1 cellular context compared by ENCODE assay signal in genomic region chr11:68843703-68844312, GRCh38.
A peak's percentile ranks its signal among the peaks of the same experiment; 100 is the strongest.
TF ChIP-seq lines count a peak whose summit lies in the region.

No MANE protein-coding gene starts in this region.

TF ChIP-seq in GM12878, 131 proteins besides CTCF, POLR2A, EP300 and RAD21 (continues in another document):
- TF ChIP-seq HDGF (IDR thresholded peaks at IDR 0.05): peak; percentile 46; the same call in 1 of the 2 replicates
- TF ChIP-seq POU2F2 (IDR thresholded peaks at IDR 0.05; ENCODE audit: borderline replicate concordance, low read depth, low read length): no peak
- no peak for TF ChIP-seq CEBPB (IDR thresholded peaks at IDR 0.05; ENCODE audit: borderline replicate concordance in 1 of 2, low read depth in 2 of 2, low read length in 2 of 2)
- TF ChIP-seq RUNX3 (IDR thresholded peaks at IDR 0.05; ENCODE audit: low read length): peak; percentile 76
- no peak for TF ChIP-seq MLLT1 (IDR thresholded peaks at IDR 0.05)
- no peak for TF ChIP-seq ASH2L (IDR thresholded peaks at IDR 0.05; ENCODE audit: borderline replicate concordance, low read depth)
- TF ChIP-seq, protein P1, sequence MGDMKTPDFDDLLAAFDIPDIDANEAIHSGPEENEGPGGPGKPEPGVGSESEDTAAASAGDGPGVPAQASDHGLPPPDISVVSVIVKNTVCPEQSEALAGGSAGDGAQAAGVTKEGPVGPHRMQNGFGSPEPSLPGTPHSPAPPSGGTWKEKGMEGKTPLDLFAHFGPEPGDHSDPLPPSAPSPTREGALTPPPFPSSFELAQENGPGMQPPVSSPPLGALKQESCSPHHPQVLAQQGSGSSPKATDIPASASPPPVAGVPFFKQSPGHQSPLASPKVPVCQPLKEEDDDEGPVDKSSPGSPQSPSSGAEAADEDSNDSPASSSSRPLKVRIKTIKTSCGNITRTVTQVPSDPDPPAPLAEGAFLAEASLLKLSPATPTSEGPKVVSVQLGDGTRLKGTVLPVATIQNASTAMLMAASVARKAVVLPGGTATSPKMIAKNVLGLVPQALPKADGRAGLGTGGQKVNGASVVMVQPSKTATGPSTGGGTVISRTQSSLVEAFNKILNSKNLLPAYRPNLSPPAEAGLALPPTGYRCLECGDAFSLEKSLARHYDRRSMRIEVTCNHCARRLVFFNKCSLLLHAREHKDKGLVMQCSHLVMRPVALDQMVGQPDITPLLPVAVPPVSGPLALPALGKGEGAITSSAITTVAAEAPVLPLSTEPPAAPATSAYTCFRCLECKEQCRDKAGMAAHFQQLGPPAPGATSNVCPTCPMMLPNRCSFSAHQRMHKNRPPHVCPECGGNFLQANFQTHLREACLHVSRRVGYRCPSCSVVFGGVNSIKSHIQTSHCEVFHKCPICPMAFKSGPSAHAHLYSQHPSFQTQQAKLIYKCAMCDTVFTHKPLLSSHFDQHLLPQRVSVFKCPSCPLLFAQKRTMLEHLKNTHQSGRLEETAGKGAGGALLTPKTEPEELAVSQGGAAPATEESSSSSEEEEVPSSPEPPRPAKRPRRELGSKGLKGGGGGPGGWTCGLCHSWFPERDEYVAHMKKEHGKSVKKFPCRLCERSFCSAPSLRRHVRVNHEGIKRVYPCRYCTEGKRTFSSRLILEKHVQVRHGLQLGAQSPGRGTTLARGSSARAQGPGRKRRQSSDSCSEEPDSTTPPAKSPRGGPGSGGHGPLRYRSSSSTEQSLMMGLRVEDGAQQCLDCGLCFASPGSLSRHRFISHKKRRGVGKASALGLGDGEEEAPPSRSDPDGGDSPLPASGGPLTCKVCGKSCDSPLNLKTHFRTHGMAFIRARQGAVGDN (IDR thresholded peaks at IDR 0.05): 0 out of 2 replicates have a peak, but pooled peaks have one; percentile 45
- TF ChIP-seq PAX8 (IDR thresholded peaks at IDR 0.05): no peak
- TF ChIP-seq EGR1 (IDR thresholded peaks at IDR 0.05; ENCODE audit: borderline replicate concordance in 1 of 2, low read depth in 2 of 2, low read length in 2 of 2): no peak
- peak; percentile 11; the same call in 1 of the 2 replicates for TF ChIP-seq SPI1 (IDR thresholded peaks at IDR 0.05; ENCODE audit: borderline replicate concordance, insufficient read depth, low read depth, low read length)
- TF ChIP-seq BCL3 (IDR thresholded peaks at IDR 0.05; ENCODE audit: borderline replicate concordance, insufficient read depth, low read depth, low read length, poor library complexity, severe bottlenecking): no peak
- TF ChIP-seq SUZ12 (IDR thresholded peaks at IDR 0.05; ENCODE audit: unreplicated experiment): no peak
- TF ChIP-seq IKZF2 (IDR thresholded peaks at IDR 0.05): peak; percentile 54 to 57
- TF ChIP-seq EED (IDR thresholded peaks at IDR 0.05; ENCODE audit: low read depth): peak; percentile 61; the same call in 1 of the 2 replicates
- TF ChIP-seq RBBP5 (conservative IDR thresholded peaks at IDR 0.05): no peak
- TF ChIP-seq SMARCA5 (IDR thresholded peaks at IDR 0.05): peak; percentile 62; the same call in 1 of the 2 replicates
- TF ChIP-seq, protein P2, sequence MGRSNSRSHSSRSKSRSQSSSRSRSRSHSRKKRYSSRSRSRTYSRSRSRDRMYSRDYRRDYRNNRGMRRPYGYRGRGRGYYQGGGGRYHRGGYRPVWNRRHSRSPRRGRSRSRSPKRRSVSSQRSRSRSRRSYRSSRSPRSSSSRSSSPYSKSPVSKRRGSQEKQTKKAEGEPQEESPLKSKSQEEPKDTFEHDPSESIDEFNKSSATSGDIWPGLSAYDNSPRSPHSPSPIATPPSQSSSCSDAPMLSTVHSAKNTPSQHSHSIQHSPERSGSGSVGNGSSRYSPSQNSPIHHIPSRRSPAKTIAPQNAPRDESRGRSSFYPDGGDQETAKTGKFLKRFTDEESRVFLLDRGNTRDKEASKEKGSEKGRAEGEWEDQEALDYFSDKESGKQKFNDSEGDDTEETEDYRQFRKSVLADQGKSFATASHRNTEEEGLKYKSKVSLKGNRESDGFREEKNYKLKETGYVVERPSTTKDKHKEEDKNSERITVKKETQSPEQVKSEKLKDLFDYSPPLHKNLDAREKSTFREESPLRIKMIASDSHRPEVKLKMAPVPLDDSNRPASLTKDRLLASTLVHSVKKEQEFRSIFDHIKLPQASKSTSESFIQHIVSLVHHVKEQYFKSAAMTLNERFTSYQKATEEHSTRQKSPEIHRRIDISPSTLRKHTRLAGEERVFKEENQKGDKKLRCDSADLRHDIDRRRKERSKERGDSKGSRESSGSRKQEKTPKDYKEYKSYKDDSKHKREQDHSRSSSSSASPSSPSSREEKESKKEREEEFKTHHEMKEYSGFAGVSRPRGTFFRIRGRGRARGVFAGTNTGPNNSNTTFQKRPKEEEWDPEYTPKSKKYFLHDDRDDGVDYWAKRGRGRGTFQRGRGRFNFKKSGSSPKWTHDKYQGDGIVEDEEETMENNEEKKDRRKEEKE (IDR thresholded peaks at IDR 0.05): no peak
- TF ChIP-seq, protein P3, sequence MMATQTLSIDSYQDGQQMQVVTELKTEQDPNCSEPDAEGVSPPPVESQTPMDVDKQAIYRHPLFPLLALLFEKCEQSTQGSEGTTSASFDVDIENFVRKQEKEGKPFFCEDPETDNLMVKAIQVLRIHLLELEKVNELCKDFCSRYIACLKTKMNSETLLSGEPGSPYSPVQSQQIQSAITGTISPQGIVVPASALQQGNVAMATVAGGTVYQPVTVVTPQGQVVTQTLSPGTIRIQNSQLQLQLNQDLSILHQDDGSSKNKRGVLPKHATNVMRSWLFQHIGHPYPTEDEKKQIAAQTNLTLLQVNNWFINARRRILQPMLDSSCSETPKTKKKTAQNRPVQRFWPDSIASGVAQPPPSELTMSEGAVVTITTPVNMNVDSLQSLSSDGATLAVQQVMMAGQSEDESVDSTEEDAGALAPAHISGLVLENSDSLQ (IDR thresholded peaks at IDR 0.05): peak; percentile 97
- peak; percentile 62 for TF ChIP-seq SMC3 (IDR thresholded peaks at IDR 0.05; ENCODE audit: borderline replicate concordance, low read length)
- TF ChIP-seq ZNF24 (IDR thresholded peaks at IDR 0.05): 0 out of 2 replicates have a peak, but pooled peaks have one; percentile 4
- TF ChIP-seq ZNF384 (IDR thresholded peaks at IDR 0.05; ENCODE audit: borderline replicate concordance, low read depth, low read length): no peak
- peak; percentile 6; the same call in 1 of the 2 replicates for TF ChIP-seq IRF3 (IDR thresholded peaks at IDR 0.05)
- peak; percentile 70; the same call in 1 of the 2 replicates for TF ChIP-seq RB1 (IDR thresholded peaks at IDR 0.05; ENCODE audit: borderline replicate concordance)
- TF ChIP-seq RELA (IDR thresholded peaks at IDR 0.05; ENCODE audit: borderline replicate concordance, partially characterized antibody): peak; percentile 28
- TF ChIP-seq TCF3 (IDR thresholded peaks at IDR 0.05; ENCODE audit: borderline replicate concordance, insufficient read depth, low read depth, low read length): 0 out of 2 replicates have a peak, but pooled peaks have one; percentile 39
- no peak for TF ChIP-seq BRCA1 (IDR thresholded peaks at IDR 0.05; ENCODE audit: low read depth, low read length)
- TF ChIP-seq, protein P4, sequence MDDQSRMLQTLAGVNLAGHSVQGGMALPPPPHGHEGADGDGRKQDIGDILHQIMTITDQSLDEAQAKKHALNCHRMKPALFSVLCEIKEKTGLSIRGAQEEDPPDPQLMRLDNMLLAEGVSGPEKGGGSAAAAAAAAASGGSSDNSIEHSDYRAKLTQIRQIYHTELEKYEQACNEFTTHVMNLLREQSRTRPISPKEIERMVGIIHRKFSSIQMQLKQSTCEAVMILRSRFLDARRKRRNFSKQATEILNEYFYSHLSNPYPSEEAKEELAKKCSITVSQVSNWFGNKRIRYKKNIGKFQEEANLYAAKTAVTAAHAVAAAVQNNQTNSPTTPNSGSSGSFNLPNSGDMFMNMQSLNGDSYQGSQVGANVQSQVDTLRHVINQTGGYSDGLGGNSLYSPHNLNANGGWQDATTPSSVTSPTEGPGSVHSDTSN (IDR thresholded peaks at IDR 0.05; ENCODE audit: insufficient replicate concordance, low read depth, low read length): peak; percentile 93
- no peak for TF ChIP-seq YBX1 (IDR thresholded peaks at IDR 0.05)
- TF ChIP-seq CHD4 (IDR thresholded peaks at IDR 0.05): no peak
- TF ChIP-seq E2F8 (IDR thresholded peaks at IDR 0.05; ENCODE audit: low read depth, partially characterized antibody): no peak
- TF ChIP-seq TAF1 (IDR thresholded peaks at IDR 0.05; ENCODE audit: borderline replicate concordance, low read depth, low read length): no peak
- no peak; the same call in 1 of the 2 replicates for TF ChIP-seq MXI1 (IDR thresholded peaks at IDR 0.05; ENCODE audit: low read depth, low read length)
- peak; percentile 69 for TF ChIP-seq DPF2 (IDR thresholded peaks at IDR 0.05)
- TF ChIP-seq BHLHE40 (IDR thresholded peaks at IDR 0.05; ENCODE audit: borderline replicate concordance in 1 of 2, low read depth in 2 of 2, low read length in 1 of 2): peak in 1 of 2 experiments; percentile 84; a peak in 3 of 4 replicates
- TF ChIP-seq NR2F1 (conservative IDR thresholded peaks at IDR 0.05): peak; percentile 72
- no peak for TF ChIP-seq JUND (IDR thresholded peaks at IDR 0.05; ENCODE audit: low read depth, low read length)
- TF ChIP-seq, protein P5, sequence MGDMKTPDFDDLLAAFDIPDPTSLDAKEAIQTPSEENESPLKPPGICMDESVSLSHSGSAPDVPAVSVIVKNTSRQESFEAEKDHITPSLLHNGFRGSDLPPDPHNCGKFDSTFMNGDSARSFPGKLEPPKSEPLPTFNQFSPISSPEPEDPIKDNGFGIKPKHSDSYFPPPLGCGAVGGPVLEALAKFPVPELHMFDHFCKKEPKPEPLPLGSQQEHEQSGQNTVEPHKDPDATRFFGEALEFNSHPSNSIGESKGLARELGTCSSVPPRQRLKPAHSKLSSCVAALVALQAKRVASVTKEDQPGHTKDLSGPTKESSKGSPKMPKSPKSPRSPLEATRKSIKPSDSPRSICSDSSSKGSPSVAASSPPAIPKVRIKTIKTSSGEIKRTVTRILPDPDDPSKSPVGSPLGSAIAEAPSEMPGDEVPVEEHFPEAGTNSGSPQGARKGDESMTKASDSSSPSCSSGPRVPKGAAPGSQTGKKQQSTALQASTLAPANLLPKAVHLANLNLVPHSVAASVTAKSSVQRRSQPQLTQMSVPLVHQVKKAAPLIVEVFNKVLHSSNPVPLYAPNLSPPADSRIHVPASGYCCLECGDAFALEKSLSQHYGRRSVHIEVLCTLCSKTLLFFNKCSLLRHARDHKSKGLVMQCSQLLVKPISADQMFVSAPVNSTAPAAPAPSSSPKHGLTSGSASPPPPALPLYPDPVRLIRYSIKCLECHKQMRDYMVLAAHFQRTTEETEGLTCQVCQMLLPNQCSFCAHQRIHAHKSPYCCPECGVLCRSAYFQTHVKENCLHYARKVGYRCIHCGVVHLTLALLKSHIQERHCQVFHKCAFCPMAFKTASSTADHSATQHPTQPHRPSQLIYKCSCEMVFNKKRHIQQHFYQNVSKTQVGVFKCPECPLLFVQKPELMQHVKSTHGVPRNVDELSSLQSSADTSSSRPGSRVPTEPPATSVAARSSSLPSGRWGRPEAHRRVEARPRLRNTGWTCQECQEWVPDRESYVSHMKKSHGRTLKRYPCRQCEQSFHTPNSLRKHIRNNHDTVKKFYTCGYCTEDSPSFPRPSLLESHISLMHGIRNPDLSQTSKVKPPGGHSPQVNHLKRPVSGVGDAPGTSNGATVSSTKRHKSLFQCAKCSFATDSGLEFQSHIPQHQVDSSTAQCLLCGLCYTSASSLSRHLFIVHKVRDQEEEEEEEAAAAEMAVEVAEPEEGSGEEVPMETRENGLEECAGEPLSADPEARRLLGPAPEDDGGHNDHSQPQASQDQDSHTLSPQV (IDR thresholded peaks at IDR 0.05): no peak
- TF ChIP-seq SMAD5 (IDR thresholded peaks at IDR 0.05; ENCODE audit: low read depth): no peak
- TF ChIP-seq HDAC6 (IDR thresholded peaks at IDR 0.05; ENCODE audit: unreplicated experiment): peak; percentile 91
- TF ChIP-seq CBX3 (IDR thresholded peaks at IDR 0.05; ENCODE audit: borderline replicate concordance, low read depth): no peak
